ENCODE assay signal across 10 cellular contexts in genomic region chr6:20315456-20315855, GRCh38.
"Had no signal": no experiment of that assay in that cellular context is flagged by ENCODE, and none has a peak within 500 bp of the region (broad histone marks: within the 10 kb centered on the region; RNA-seq: fewer than 3 reads in every experiment).

No MANE protein-coding gene starts in this region.

- FAIRE-seq: H1, H54 had no signal

- H3K9me3 ChIP-seq: HAP-1 had no signal

- H2AFZ ChIP-seq: GM23248, GM23338 had no signal

- H3K27ac ChIP-seq: GM23248 had no signal

- DNase-seq: GM23248, GOT3, H7, H9, HCEC 1CT, HFFc6 had no signal

- H3K36me3 ChIP-seq: HAP-1 had no signal

- H3K4me2 ChIP-seq: GM23338 had no signal

- H3K4me3 ChIP-seq: GM23248, GM23338, HAP-1 had no signal
